Comparison of ENCODE assay signal across 9 cellular contexts in genomic region chr20:17682889-17683198, GRCh38. TPM values are rescaled to one million over a fixed set of nuclear protein-coding genes. Genes with fewer than 3 reads are reported as not detected.
DNase-seq lines count a peak whose midpoint lies in the region; ATAC-seq and TF ChIP-seq lines count a peak whose summit lies in the region.
"Had no signal": no experiment of that assay in that cellular context is flagged by ENCODE, and none has a peak within 500 bp of the region (broad histone marks: within the 10 kb centered on the region; RNA-seq: fewer than 3 reads in every experiment).

No MANE protein-coding gene starts in this region.

- peaks cover 41% of the 10 kb centered on the region for H3K79me2 ChIP-seq in mammary epithelial cell (ENCODE audit: insufficient read depth, low read length)

- ATAC-seq in stimulated activated naive CD8-positive, alpha-beta T cell treated with anti-CD3 and anti-CD28 coated beads, Interleukin-15, Interleukin-2, amounts not matched to agents 100 U/mL and 50 U/mL, for 24 hours = no peak
- no peak for ATAC-seq in HG02798 (IDR thresholded peaks at IDR 0.05; ENCODE audit: poor library complexity, unreplicated experiment)

- in situ Hi-C loops in mammary epithelial cell (cut with MboI; ENCODE audit: low sequenced_read_pairs in 2 of 2) = loop anchor here in 1 of 2 donors (25.0 kb wide), 1 partner anchor 204 kb away; no protein-coding TSS in a partner anchor

- H3K9me3 ChIP-seq in mammary epithelial cell (replicated peaks; ENCODE audit: insufficient read depth, low read length) = no peaks in the 10 kb centered on the region
- H3K9me3 ChIP-seq in mucosa of rectum (ENCODE audit: control insufficient read depth in 2 of 2, low read length in 2 of 2) = no peaks in the 10 kb centered on the region

- no peak for DNase-seq in stimulated activated naive CD8-positive, alpha-beta T cell treated with anti-CD3 and anti-CD28 coated beads, Interleukin-15, Interleukin-2, amounts not matched to agents 100 U/mL and 50 U/mL, for 24 hours
- DNase-seq in mammary epithelial cell (no peak), RPMI8226 (no peak), NCI-H1105 (lab: John Stamatoyannopoulos, UW) (no peak), globus pallidus (ENCODE audit: low spot score) (no peak)

- peaks cover 11% of the 10 kb centered on the region for H3K4me1 ChIP-seq in mammary epithelial cell (ENCODE audit: insufficient read depth, low read length)
- peaks cover 30 to 44% of the 10 kb centered on the region in 2 donors for H3K4me1 ChIP-seq in mucosa of rectum (ENCODE audit: control insufficient read depth in 2 of 2, insufficient read depth in 2 of 2, low read length in 2 of 2)

- peaks cover 6% of the 10 kb centered on the region for H3K36me3 Mint-ChIP-seq in stimulated activated naive CD8-positive, alpha-beta T cell treated with anti-CD3 and anti-CD28 coated beads, Interleukin-15, Interleukin-2, amounts not matched to agents 100 ng/mL and 50 ng/mL, for 24 hours (ENCODE audit: low read depth)

- peaks cover 29% of the 10 kb centered on the region for H3K27me3 Mint-ChIP-seq in stimulated activated naive CD8-positive, alpha-beta T cell treated with anti-CD3 and anti-CD28 coated beads, Interleukin-15, Interleukin-2, amounts not matched to agents 100 ng/mL and 50 ng/mL, for 24 hours

- CTCF ChIA-PET in mammary epithelial cell (lab: Charles Lee; ENCODE audit: low non-redundant PET) = interaction anchor here (0.6 to 1.7 kb wide), 8 partner anchors 69 to 729 kb away, joined by 3 to 49 read pairs (median 4); no protein-coding TSS in a partner anchor

- 71% methylated on average over 10 of the region's 10 CpGs for WGBS in mammary epithelial cell (ENCODE audit: low coverage, missing lambda C conversion rate)

- H3K9ac ChIP-seq in mammary epithelial cell (ENCODE audit: insufficient read depth, low read length) = no peak overlapping the region
- peak overlapping the region; percentile 75 to 85 for H3K9ac ChIP-seq in mucosa of rectum (ENCODE audit: low read depth in 1 of 2, low read length in 2 of 2)

- dilution Hi-C loops in mammary epithelial cell (cut with HindIII; ENCODE audit: low sequenced_read_pairs) = loop anchor here (5.0 kb wide), 1 partner anchor 209 kb away; no protein-coding TSS in a partner anchor

- H2AFZ ChIP-seq in mammary epithelial cell (ENCODE audit: low read depth, low read length) = no peak overlapping the region

- no peak overlapping the region for H3K27ac ChIP-seq in mammary epithelial cell (ENCODE audit: insufficient read depth, low read depth, low read length)
- H3K27ac ChIP-seq in mucosa of rectum (ENCODE audit: low read depth in 2 of 2, low read length in 2 of 2) = peak overlapping the region; percentile 85 to 86

- H3K36me3 ChIP-seq in mammary epithelial cell (ENCODE audit: insufficient read depth, low read length) = peaks cover 10% of the 10 kb centered on the region
- peaks cover 12 to 18% of the 10 kb centered on the region in 2 donors for H3K36me3 ChIP-seq in mucosa of rectum (ENCODE audit: control insufficient read depth in 2 of 2, insufficient read depth in 2 of 2, low read length in 2 of 2)

- H3K4me2 ChIP-seq in mammary epithelial cell (ENCODE audit: insufficient read depth, low read depth, low read length) = peak overlapping the region; percentile 85

- H3K27ac Mint-ChIP-seq in stimulated activated naive CD8-positive, alpha-beta T cell treated with anti-CD3 and anti-CD28 coated beads, Interleukin-15, Interleukin-2, amounts not matched to agents 100 ng/mL and 50 ng/mL, for 24 hours = no peak overlapping the region

- TF ChIP-seq CTCF in mammary epithelial cell (conservative IDR thresholded peaks at IDR 0.05 in 1 of 2, IDR thresholded peaks at IDR 0.05 in 1 of 2; ENCODE audit: extremely low read depth in 1 of 2, insufficient read depth in 1 of 2, low read depth in 1 of 2, low read length in 2 of 2) = no peak

- H3K4me3 Mint-ChIP-seq in stimulated activated naive CD8-positive, alpha-beta T cell treated with anti-CD3 and anti-CD28 coated beads, Interleukin-15, Interleukin-2, amounts not matched to agents 100 ng/mL and 50 ng/mL, for 24 hours = peak overlapping the region; percentile 79

- H3K4me3 ChIP-seq in mammary epithelial cell (replicated peaks in 1 of 3; ENCODE audit: insufficient read depth in 1 of 3, low read depth in 2 of 3, low read length in 3 of 3) (peak overlapping the region; percentile 53 to 62 (median 58)), mucosa of rectum (ENCODE audit: low read length in 2 of 2) (peak overlapping the region; percentile 77 to 80)

- intact Hi-C loops in mammary epithelial cell (cut with micrococcal nuclease) = loop anchor here (1.0 kb wide), 1 partner anchor 178 kb away; no protein-coding TSS in a partner anchor

- no peaks in the 10 kb centered on the region for H4K20me1 ChIP-seq in mammary epithelial cell (ENCODE audit: insufficient read depth, low read length)

- no peaks in the 10 kb centered on the region for H3K9me3 Mint-ChIP-seq in stimulated activated naive CD8-positive, alpha-beta T cell treated with anti-CD3 and anti-CD28 coated beads, Interleukin-15, Interleukin-2, amounts not matched to agents 100 ng/mL and 50 ng/mL, for 24 hours

- H3K4me1 Mint-ChIP-seq in stimulated activated naive CD8-positive, alpha-beta T cell treated with anti-CD3 and anti-CD28 coated beads, Interleukin-15, Interleukin-2, amounts not matched to agents 100 ng/mL and 50 ng/mL, for 24 hours (ENCODE audit: low read depth) = peaks cover 17% of the 10 kb centered on the region

- no TSS peak for BruUV-seq in mammary epithelial cell (replicated peaks; lab: Mats Ljungman, UMichigan)

- H3K27me3 ChIP-seq in mammary epithelial cell (ENCODE audit: insufficient read depth, low read length) = no peaks in the 10 kb centered on the region
- H3K27me3 ChIP-seq in mucosa of rectum (ENCODE audit: control insufficient read depth in 2 of 2, insufficient read depth in 2 of 2, low read length in 2 of 2) = no peaks in the 10 kb centered on the region

RNA-seq across cellular contexts. Expression of gene RRBP1, which starts 0.8 kb away (rescaled TPM):
- total RNA-seq in mammary epithelial cell = 100 to 1,000 TPM in 1 of 2 donors, 10 to 100 TPM in 1; 85.2 to 230 TPM
- polyA plus RNA-seq in mammary epithelial cell = 82.9 TPM
- 145 TPM for polyA minus RNA-seq in mammary epithelial cell

RNA-seq across cellular contexts. Expression of gene BANF2, which starts 16.9 kb away (rescaled TPM):
- total RNA-seq in mammary epithelial cell = not detected
- not detected for polyA plus RNA-seq in mammary epithelial cell
- not detected for polyA minus RNA-seq in mammary epithelial cell
- total RNA-seq: ureter had no signal
